Comparison of ENCODE assay signal across 2 cellular contexts in genomic region chr3:149777414-149778214, GRCh38.
TF ChIP-seq lines count a peak whose summit lies in the region.

No MANE protein-coding gene starts in this region.

TF ChIP-seq in GM23338, 12 proteins besides CTCF, POLR2A, EP300 and RAD21:
- no peak for TF ChIP-seq EZH2phosphoT487 (IDR thresholded peaks at IDR 0.05; ENCODE audit: unreplicated experiment)
- TF ChIP-seq REST (IDR thresholded peaks at IDR 0.05; ENCODE audit: unreplicated experiment), result no peak
- TF ChIP-seq ZNF114 (CRISPR knock-in tag; IDR thresholded peaks at IDR 0.05), result no peak
- TF ChIP-seq ZNF331 (CRISPR knock-in tag; IDR thresholded peaks at IDR 0.05; ENCODE audit: low read depth), result no peak
- no peak for TF ChIP-seq ETS1 (IDR thresholded peaks at IDR 0.05)

TF ChIP-seq in HepG2, 621 proteins besides CTCF, POLR2A, EP300 and RAD21:
- no peak for TF ChIP-seq ZNF713 (CRISPR knock-in tag; IDR thresholded peaks at IDR 0.05)
- TF ChIP-seq HMGA1 (CRISPR knock-in tag; conservative IDR thresholded peaks at IDR 0.05), result no peak
- no peak for TF ChIP-seq POLR2AphosphoS2 (IDR thresholded peaks at IDR 0.05; ENCODE audit: low read depth, low read length)
- TF ChIP-seq ZNF512B (CRISPR knock-in tag; IDR thresholded peaks at IDR 0.05; ENCODE audit: borderline replicate concordance), result no peak
- TF ChIP-seq ZBTB44 (CRISPR knock-in tag; IDR thresholded peaks at IDR 0.05), result no peak
- TF ChIP-seq PPARG (CRISPR knock-in tag; conservative IDR thresholded peaks at IDR 0.05), result peak; percentile 62; the same call in 1 of the 2 replicates
- TF ChIP-seq FOSL2 (CRISPR knock-in tag; IDR thresholded peaks at IDR 0.05), result peak; percentile 64; the same call in 1 of the 2 replicates
- 0 out of 2 replicates have a peak, but pooled peaks have one; percentile 22 for TF ChIP-seq RXRB (CRISPR knock-in tag; IDR thresholded peaks at IDR 0.05; ENCODE audit: borderline replicate concordance)
- no peak for TF ChIP-seq ZNF678 (CRISPR knock-in tag; IDR thresholded peaks at IDR 0.05)
- TF ChIP-seq CBX5 (CRISPR knock-in tag; IDR thresholded peaks at IDR 0.05; ENCODE audit: borderline replicate concordance), result no peak
- no peak for TF ChIP-seq CREB3 (CRISPR knock-in tag; IDR thresholded peaks at IDR 0.05)
- TF ChIP-seq TAF15 (IDR thresholded peaks at IDR 0.05; ENCODE audit: low read depth, low read length, poor library complexity, severe bottlenecking), result no peak
